In the genomic region with DNA sequence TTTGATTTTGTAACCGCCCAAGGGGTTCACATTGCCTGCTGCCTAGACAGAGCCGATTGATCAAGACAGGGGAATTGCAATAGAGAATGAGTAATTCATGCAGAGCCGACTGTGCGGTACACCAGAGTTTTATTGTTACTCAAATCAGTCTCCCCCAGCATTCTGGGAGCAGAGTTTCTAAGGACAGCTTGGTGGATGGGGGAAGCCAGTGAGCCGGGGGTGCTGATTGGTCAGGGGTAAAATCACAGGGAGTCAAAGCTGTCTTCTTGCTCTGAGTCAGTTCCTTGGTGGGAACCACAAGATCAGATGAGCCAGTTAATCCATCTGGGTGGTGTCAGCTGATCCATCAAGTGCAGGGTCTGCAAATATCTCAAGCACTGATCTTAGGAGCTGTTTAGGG, we compare ENCODE assay signal across 1 cellular context.
TF ChIP-seq lines count a peak whose summit lies in the region.

No MANE protein-coding gene starts in this region.

TF ChIP-seq in GM23338, 12 proteins besides CTCF, POLR2A, EP300 and RAD21 (continued from another document):
- TF ChIP-seq POLR2AphosphoS5 (IDR thresholded peaks at IDR 0.05; ENCODE audit: low read depth) (no peak), EZH2 (IDR thresholded peaks at IDR 0.05; ENCODE audit: low read depth, unreplicated experiment) (no peak), JUNB (IDR thresholded peaks at IDR 0.05; ENCODE audit: unreplicated experiment) (no peak), NANOG (IDR thresholded peaks at IDR 0.05; ENCODE audit: borderline replicate concordance) (no peak), ZNF331 (CRISPR knock-in tag; IDR thresholded peaks at IDR 0.05; ENCODE audit: low read depth) (no peak), ZNF114 (CRISPR knock-in tag; IDR thresholded peaks at IDR 0.05) (no peak)
- TF ChIP-seq, protein P1, sequence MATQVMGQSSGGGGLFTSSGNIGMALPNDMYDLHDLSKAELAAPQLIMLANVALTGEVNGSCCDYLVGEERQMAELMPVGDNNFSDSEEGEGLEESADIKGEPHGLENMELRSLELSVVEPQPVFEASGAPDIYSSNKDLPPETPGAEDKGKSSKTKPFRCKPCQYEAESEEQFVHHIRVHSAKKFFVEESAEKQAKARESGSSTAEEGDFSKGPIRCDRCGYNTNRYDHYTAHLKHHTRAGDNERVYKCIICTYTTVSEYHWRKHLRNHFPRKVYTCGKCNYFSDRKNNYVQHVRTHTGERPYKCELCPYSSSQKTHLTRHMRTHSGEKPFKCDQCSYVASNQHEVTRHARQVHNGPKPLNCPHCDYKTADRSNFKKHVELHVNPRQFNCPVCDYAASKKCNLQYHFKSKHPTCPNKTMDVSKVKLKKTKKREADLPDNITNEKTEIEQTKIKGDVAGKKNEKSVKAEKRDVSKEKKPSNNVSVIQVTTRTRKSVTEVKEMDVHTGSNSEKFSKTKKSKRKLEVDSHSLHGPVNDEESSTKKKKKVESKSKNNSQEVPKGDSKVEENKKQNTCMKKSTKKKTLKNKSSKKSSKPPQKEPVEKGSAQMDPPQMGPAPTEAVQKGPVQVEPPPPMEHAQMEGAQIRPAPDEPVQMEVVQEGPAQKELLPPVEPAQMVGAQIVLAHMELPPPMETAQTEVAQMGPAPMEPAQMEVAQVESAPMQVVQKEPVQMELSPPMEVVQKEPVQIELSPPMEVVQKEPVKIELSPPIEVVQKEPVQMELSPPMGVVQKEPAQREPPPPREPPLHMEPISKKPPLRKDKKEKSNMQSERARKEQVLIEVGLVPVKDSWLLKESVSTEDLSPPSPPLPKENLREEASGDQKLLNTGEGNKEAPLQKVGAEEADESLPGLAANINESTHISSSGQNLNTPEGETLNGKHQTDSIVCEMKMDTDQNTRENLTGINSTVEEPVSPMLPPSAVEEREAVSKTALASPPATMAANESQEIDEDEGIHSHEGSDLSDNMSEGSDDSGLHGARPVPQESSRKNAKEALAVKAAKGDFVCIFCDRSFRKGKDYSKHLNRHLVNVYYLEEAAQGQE (IDR thresholded peaks at IDR 0.05; ENCODE audit: unreplicated experiment) = no peak
